1 cellular context compared by ENCODE assay signal in genomic region chr17:42248351-42249179, GRCh38.
TF ChIP-seq lines count a peak whose summit lies in the region.

No MANE protein-coding gene starts in this region.

TF ChIP-seq in HepG2, 621 proteins besides CTCF, POLR2A, EP300 and RAD21 (continued from another document and continues in another):
- peak; percentile 60; the same call in 1 of the 2 replicates for TF ChIP-seq PPARG (CRISPR knock-in tag; conservative IDR thresholded peaks at IDR 0.05)
- no peak for TF ChIP-seq SRSF4 (IDR thresholded peaks at IDR 0.05; ENCODE audit: low read depth, low read length, poor library complexity, severe bottlenecking)
- TF ChIP-seq, protein P1, sequence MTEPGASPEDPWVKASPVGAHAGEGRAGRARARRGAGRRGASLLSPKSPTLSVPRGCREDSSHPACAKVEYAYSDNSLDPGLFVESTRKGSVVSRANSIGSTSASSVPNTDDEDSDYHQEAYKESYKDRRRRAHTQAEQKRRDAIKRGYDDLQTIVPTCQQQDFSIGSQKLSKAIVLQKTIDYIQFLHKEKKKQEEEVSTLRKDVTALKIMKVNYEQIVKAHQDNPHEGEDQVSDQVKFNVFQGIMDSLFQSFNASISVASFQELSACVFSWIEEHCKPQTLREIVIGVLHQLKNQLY (CRISPR knock-in tag; IDR thresholded peaks at IDR 0.05): 0 out of 2 replicates have a peak, but pooled peaks have one; percentile 10
- TF ChIP-seq, protein P2, sequence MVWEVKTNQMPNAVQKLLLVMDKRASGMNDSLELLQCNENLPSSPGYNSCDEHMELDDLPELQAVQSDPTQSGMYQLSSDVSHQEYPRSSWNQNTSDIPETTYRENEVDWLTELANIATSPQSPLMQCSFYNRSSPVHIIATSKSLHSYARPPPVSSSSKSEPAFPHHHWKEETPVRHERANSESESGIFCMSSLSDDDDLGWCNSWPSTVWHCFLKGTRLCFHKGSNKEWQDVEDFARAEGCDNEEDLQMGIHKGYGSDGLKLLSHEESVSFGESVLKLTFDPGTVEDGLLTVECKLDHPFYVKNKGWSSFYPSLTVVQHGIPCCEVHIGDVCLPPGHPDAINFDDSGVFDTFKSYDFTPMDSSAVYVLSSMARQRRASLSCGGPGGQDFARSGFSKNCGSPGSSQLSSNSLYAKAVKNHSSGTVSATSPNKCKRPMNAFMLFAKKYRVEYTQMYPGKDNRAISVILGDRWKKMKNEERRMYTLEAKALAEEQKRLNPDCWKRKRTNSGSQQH (CRISPR knock-in tag; IDR thresholded peaks at IDR 0.05; ENCODE audit: low read depth): peak; percentile 53
- no peak for TF ChIP-seq ZNF496 (CRISPR knock-in tag; IDR thresholded peaks at IDR 0.05; ENCODE audit: insufficient replicate concordance)
- no peak for TF ChIP-seq DR1 (CRISPR knock-in tag; IDR thresholded peaks at IDR 0.05)
- TF ChIP-seq, protein P3, sequence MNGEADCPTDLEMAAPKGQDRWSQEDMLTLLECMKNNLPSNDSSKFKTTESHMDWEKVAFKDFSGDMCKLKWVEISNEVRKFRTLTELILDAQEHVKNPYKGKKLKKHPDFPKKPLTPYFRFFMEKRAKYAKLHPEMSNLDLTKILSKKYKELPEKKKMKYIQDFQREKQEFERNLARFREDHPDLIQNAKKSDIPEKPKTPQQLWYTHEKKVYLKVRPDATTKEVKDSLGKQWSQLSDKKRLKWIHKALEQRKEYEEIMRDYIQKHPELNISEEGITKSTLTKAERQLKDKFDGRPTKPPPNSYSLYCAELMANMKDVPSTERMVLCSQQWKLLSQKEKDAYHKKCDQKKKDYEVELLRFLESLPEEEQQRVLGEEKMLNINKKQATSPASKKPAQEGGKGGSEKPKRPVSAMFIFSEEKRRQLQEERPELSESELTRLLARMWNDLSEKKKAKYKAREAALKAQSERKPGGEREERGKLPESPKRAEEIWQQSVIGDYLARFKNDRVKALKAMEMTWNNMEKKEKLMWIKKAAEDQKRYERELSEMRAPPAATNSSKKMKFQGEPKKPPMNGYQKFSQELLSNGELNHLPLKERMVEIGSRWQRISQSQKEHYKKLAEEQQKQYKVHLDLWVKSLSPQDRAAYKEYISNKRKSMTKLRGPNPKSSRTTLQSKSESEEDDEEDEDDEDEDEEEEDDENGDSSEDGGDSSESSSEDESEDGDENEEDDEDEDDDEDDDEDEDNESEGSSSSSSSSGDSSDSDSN (CRISPR knock-in tag; IDR thresholded peaks at IDR 0.05): 0 out of 2 replicates have a peak, but pooled peaks have one; percentile 49
- TF ChIP-seq TEAD2 (CRISPR knock-in tag; IDR thresholded peaks at IDR 0.05): no peak
- no peak for TF ChIP-seq MLXIP (CRISPR knock-in tag; IDR thresholded peaks at IDR 0.05; ENCODE audit: borderline replicate concordance)
- TF ChIP-seq HOXA3 (CRISPR knock-in tag; IDR thresholded peaks at IDR 0.05): peak; percentile 78
- TF ChIP-seq ONECUT2 (CRISPR knock-in tag; IDR thresholded peaks at IDR 0.05): no peak
- TF ChIP-seq ZNF619 (CRISPR knock-in tag; IDR thresholded peaks at IDR 0.05): no peak
- TF ChIP-seq DMAP1 (CRISPR knock-in tag; IDR thresholded peaks at IDR 0.05): no peak; the same call in 1 of the 2 replicates
- no peak for TF ChIP-seq ZNF615 (CRISPR knock-in tag; IDR thresholded peaks at IDR 0.05; ENCODE audit: borderline replicate concordance)
- no peak for TF ChIP-seq RBFOX2 (IDR thresholded peaks at IDR 0.05; ENCODE audit: low read depth, low read length)
- TF ChIP-seq YY1 (IDR thresholded peaks at IDR 0.05; ENCODE audit: insufficient read depth, insufficient replicate concordance, low read depth, low read length): peak; percentile 16
- peak; percentile 96 for TF ChIP-seq SAP130 (CRISPR knock-in tag; IDR thresholded peaks at IDR 0.05; ENCODE audit: low read depth)
- TF ChIP-seq ZNF781 (CRISPR knock-in tag; IDR thresholded peaks at IDR 0.05; ENCODE audit: borderline replicate concordance, not compliant biosample characterization): peak; percentile 91
- TF ChIP-seq FOXA1 (IDR thresholded peaks at IDR 0.05): no peak
- TF ChIP-seq FOXA1 (CRISPR knock-in tag; IDR thresholded peaks at IDR 0.05): peak; percentile 52
- peak; percentile 58; the same call in 1 of the 2 replicates for TF ChIP-seq ZFX (CRISPR knock-in tag; IDR thresholded peaks at IDR 0.05; ENCODE audit: low read depth)
- TF ChIP-seq, protein P4, sequence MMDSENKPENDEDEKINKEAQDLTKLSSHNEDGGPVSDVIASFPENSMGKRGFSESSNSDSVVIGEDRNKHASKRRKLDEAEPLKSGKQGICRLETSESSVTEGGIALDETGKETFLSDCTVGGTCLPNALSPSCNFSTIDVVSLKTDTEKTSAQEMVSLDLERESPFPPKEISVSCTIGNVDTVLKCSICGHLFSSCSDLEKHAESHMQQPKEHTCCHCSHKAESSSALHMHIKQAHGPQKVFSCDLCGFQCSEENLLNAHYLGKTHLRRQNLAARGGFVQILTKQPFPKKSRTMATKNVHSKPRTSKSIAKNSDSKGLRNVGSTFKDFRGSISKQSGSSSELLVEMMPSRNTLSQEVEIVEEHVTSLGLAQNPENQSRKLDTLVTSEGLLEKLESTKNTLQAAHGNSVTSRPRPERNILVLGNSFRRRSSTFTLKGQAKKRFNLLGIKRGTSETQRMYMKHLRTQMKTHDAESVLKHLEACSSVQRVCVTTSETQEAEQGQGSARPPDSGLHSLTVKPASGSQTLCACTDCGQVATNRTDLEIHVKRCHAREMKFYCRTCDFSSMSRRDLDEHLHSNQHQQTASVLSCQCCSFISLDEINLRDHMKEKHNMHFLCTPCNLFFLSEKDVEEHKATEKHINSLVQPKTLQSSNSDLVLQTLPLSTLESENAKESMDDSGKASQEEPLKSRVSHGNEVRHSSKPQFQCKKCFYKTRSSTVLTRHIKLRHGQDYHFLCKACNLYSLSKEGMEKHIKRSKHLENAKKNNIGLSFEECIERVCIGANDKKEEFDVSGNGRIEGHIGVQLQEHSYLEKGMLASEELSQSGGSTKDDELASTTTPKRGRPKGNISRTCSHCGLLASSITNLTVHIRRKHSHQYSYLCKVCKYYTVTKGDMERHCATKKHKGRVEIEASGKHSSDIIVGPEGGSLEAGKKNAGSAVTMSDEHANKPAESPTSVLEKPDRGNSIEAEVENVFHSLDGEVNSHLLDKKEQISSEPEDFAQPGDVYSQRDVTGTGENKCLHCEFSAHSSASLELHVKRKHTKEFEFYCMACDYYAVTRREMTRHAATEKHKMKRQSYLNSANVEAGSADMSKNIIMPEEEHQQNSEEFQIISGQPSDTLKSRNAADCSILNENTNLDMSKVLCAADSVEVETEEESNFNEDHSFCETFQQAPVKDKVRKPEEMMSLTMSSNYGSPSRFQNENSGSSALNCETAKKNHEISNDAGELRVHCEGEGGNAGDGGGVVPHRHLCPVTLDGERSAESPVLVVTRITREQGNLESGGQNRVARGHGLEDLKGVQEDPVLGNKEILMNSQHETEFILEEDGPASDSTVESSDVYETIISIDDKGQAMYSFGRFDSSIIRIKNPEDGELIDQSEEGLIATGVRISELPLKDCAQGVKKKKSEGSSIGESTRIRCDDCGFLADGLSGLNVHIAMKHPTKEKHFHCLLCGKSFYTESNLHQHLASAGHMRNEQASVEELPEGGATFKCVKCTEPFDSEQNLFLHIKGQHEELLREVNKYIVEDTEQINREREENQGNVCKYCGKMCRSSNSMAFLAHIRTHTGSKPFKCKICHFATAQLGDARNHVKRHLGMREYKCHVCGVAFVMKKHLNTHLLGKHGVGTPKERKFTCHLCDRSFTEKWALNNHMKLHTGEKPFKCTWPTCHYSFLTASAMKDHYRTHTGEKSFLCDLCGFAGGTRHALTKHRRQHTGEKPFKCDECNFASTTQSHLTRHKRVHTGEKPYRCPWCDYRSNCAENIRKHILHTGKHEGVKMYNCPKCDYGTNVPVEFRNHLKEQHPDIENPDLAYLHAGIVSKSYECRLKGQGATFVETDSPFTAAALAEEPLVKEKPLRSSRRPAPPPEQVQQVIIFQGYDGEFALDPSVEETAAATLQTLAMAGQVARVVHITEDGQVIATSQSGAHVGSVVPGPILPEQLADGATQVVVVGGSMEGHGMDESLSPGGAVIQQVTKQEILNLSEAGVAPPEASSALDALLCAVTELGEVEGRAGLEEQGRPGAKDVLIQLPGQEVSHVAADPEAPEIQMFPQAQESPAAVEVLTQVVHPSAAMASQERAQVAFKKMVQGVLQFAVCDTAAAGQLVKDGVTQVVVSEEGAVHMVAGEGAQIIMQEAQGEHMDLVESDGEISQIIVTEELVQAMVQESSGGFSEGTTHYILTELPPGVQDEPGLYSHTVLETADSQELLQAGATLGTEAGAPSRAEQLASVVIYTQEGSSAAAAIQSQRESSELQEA (CRISPR knock-in tag; IDR thresholded peaks at IDR 0.05; ENCODE audit: not compliant biosample characterization): peak; percentile 10
- no peak for TF ChIP-seq CCAR2 (optimal IDR thresholded peaks at IDR 0.05; ENCODE audit: low read depth, low read length)
- TF ChIP-seq ZSCAN9 (CRISPR knock-in tag; IDR thresholded peaks at IDR 0.05; ENCODE audit: borderline replicate concordance): peak; percentile 66; the same call in 1 of the 2 replicates
- TF ChIP-seq, protein P5, sequence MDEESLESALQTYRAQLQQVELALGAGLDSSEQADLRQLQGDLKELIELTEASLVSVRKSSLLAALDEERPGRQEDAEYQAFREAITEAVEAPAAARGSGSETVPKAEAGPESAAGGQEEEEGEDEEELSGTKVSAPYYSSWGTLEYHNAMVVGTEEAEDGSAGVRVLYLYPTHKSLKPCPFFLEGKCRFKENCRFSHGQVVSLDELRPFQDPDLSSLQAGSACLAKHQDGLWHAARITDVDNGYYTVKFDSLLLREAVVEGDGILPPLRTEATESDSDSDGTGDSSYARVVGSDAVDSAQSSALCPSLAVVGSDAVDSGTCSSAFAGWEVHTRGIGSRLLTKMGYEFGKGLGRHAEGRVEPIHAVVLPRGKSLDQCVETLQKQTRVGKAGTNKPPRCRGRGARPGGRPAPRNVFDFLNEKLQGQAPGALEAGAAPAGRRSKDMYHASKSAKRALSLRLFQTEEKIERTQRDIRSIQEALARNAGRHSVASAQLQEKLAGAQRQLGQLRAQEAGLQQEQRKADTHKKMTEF (CRISPR knock-in tag; IDR thresholded peaks at IDR 0.05): peak; percentile 87
- no peak for TF ChIP-seq CC2D1A (CRISPR knock-in tag; IDR thresholded peaks at IDR 0.05)
- TF ChIP-seq, protein P6, sequence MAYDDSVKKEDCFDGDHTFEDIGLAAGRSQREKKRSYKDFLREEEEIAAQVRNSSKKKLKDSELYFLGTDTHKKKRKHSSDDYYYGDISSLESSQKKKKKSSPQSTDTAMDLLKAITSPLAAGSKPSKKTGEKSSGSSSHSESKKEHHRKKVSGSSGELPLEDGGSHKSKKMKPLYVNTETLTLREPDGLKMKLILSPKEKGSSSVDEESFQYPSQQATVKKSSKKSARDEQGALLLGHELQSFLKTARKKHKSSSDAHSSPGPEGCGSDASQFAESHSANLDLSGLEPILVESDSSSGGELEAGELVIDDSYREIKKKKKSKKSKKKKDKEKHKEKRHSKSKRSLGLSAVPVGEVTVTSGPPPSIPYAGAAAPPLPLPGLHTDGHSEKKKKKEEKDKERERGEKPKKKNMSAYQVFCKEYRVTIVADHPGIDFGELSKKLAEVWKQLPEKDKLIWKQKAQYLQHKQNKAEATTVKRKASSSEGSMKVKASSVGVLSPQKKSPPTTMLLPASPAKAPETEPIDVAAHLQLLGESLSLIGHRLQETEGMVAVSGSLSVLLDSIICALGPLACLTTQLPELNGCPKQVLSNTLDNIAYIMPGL (CRISPR knock-in tag; IDR thresholded peaks at IDR 0.05; ENCODE audit: borderline replicate concordance in 1 of 2, low read depth in 1 of 2): peak in 1 of 2 experiments; percentile 59; a peak in 2 of 4 replicates
- TF ChIP-seq ZNF160 (CRISPR knock-in tag; IDR thresholded peaks at IDR 0.05): no peak
- TF ChIP-seq ZNF747 (CRISPR knock-in tag; IDR thresholded peaks at IDR 0.05; ENCODE audit: borderline replicate concordance): 0 out of 2 replicates have a peak, but pooled peaks have one; percentile 36
- no peak for TF ChIP-seq ESRRA (CRISPR knock-in tag; IDR thresholded peaks at IDR 0.05; ENCODE audit: low read depth)
- TF ChIP-seq SIN3B (IDR thresholded peaks at IDR 0.05; ENCODE audit: low read length): no peak
- TF ChIP-seq DPF2 (CRISPR knock-in tag; IDR thresholded peaks at IDR 0.05; ENCODE audit: borderline replicate concordance, low read depth): 0 out of 2 replicates have a peak, but pooled peaks have one; percentile 28
- TF ChIP-seq ZNF570 (CRISPR knock-in tag; IDR thresholded peaks at IDR 0.05; ENCODE audit: borderline replicate concordance): no peak
- no peak for TF ChIP-seq ZNF777 (CRISPR knock-in tag; IDR thresholded peaks at IDR 0.05)
